Comparison of ENCODE assay signal across 7 cellular contexts in genomic region chr11:26649884-26650283, GRCh38.
DNase-seq lines count a peak whose midpoint lies in the region; ATAC-seq lines count a peak whose summit lies in the region.

No MANE protein-coding gene starts in this region.

- peak; percentile 77 for ATAC-seq in GM19438 (IDR thresholded peaks at IDR 0.05; ENCODE audit: low read depth, unreplicated experiment)
- peak; percentile 83 for ATAC-seq in HG03439 (IDR thresholded peaks at IDR 0.05; ENCODE audit: unreplicated experiment)

- H3K4me3 ChIP-seq in adipocyte (ENCODE audit: low read length) = no peak overlapping the region

- H3K9ac ChIP-seq in adipocyte (ENCODE audit: low read length) = no peak overlapping the region

- H3K9me3 ChIP-seq in adipocyte (ENCODE audit: control insufficient read depth, low read length) = no peaks in the 10 kb centered on the region

- H3K36me3 ChIP-seq in adipocyte (ENCODE audit: control insufficient read depth, insufficient read depth, low read length, severe bottlenecking) = no peaks in the 10 kb centered on the region

- no peaks in the 10 kb centered on the region for H3K27me3 ChIP-seq in adipocyte (replicated peaks; ENCODE audit: control insufficient read depth, insufficient read depth, low read length)

- DNase-seq in ELR (ENCODE audit: low read depth) (peak; percentile 60), NCI-H446 treated with DMSO at 0.1 percent for 48 hours (lab: John Stamatoyannopoulos, UW) (peak; percentile 10), adipocyte (ENCODE audit: low read depth) (peak; percentile 81), hepatic stellate cell (ENCODE audit: low spot score) (peak; percentile 8)
- peak; percentile 4 to 10 for DNase-seq in stimulated activated CD4-positive, alpha-beta T cell treated with anti-CD3 and anti-CD28 coated beads, Interleukin-2, amount 100 ng/mL, for 48 hours

- no peaks in the 10 kb centered on the region for H3K4me1 ChIP-seq in adipocyte (ENCODE audit: control insufficient read depth, insufficient read depth, low read length)

Comparison
In these comparisons a context has a peak if more than half of its experiments do, and no peak if none do; other contexts are left out.
1. DNase-seq: peak in every context shown above with its lines; median percentile 81 in adipocyte; 60 in ELR; 10 in NCI-H446 treated with DMSO at 0.1 percent for 48 hours; 8 in hepatic stellate cell; 7 in stimulated activated CD4-positive, alpha-beta T cell treated with anti-CD3 and anti-CD28 coated beads, Interleukin-2, amount 100 ng/mL, for 48 hours.